Comparison of ENCODE assay signal across 18 cellular contexts in the genomic region with DNA sequence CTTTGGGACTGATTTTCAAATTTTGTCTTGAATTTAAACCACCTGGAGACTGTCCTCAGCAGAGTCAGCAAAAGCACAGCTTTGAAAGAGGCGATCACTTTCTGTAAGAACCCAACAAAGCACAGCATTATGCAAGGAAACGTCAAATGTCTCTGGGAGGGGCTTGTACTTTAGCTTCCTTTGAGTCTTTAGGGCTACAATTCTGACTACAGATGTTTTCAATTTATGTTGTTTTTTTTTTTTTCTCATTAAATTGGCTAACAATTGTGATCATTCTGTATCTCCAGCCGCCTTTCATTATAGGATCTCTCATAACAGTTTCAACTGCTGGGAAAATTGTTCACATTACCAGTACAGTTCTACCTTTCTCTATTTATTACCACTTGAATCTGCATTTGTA. TPM values are rescaled to one million over a fixed set of nuclear protein-coding genes. Genes with fewer than 3 reads are reported as not detected.
DNase-seq lines count a peak whose midpoint lies in the region; FAIRE-seq and TF ChIP-seq lines count a peak whose summit lies in the region.
"Had no signal": no experiment of that assay in that cellular context is flagged by ENCODE, and none has a peak within 500 bp of the region (broad histone marks: within the 10 kb centered on the region; RNA-seq: fewer than 3 reads in every experiment).

No MANE protein-coding gene starts in this region.

- intact Hi-C loops in A673 (cut with micrococcal nuclease; ENCODE audit: unreplicated experiment): no loop called here

- H2BK5ac ChIP-seq in mesendoderm (ENCODE audit: low read length): no peak overlapping the region

- no peak overlapping the region for H3K18ac ChIP-seq in mesendoderm (ENCODE audit: low read length)

- BruUV-seq in A673 (replicated peaks; lab: Mats Ljungman, UMichigan): no TSS peak

- H2BK120ac ChIP-seq in mesendoderm (ENCODE audit: low read depth, low read length): no peak overlapping the region

- H3K36me3 ChIP-seq in A673 (ENCODE audit: insufficient read depth, low read length, poor library complexity, severe bottlenecking) (no peaks in the 10 kb centered on the region), rectal smooth muscle tissue (ENCODE audit: control insufficient read depth, insufficient read depth, low read length) (no peaks in the 10 kb centered on the region), mesendoderm (ENCODE audit: control insufficient read depth, insufficient read depth, low read length) (no peaks in the 10 kb centered on the region)
- H3K36me3 ChIP-seq: adrenal gland, SJCRH30 had no signal

- no peaks in the 10 kb centered on the region for H3K9me3 ChIP-seq in A673 (ENCODE audit: low read depth, low read length, poor library complexity, severe bottlenecking)
- H3K9me3 ChIP-seq: adrenal gland, mucosa of descending colon, SJCRH30 had no signal

- H3K27ac ChIP-seq in A673 (ENCODE audit: low read depth, low read length, poor library complexity, severe bottlenecking) (peak overlapping the region; percentile 51), rectal smooth muscle tissue (ENCODE audit: low read depth, low read length) (peak overlapping the region; percentile 11), mesendoderm (ENCODE audit: low read depth, low read length) (no peak overlapping the region)
- H3K27ac ChIP-seq: SJCRH30 had no signal

- POLR2A ChIA-PET in A673 (lab: Charles Lee; ENCODE audit: low non-redundant PET): no interaction called here

- CTCF ChIA-PET in A673 (lab: Charles Lee): no interaction called here

- TF ChIP-seq CTCF in A673 (conservative IDR thresholded peaks at IDR 0.05; ENCODE audit: low read depth, low read length): no peak

- WGBS in mesendoderm (ENCODE audit: extremely low coverage, insufficient coverage, low lambda C conversion rate): no CpG with 5 or more reads among the region's 3 CpGs

- no peak overlapping the region for H3K23ac ChIP-seq in mesendoderm (ENCODE audit: low read length)

- H3K4me1 ChIP-seq in A673 (ENCODE audit: insufficient read depth, low read length, poor library complexity, severe bottlenecking) (peaks cover 16% of the 10 kb centered on the region), rectal smooth muscle tissue (ENCODE audit: control insufficient read depth, insufficient read depth, low read length) (no peaks in the 10 kb centered on the region), mesendoderm (ENCODE audit: control insufficient read depth, low read depth, low read length) (no peaks in the 10 kb centered on the region)
- H3K4me1 ChIP-seq: adrenal gland, SJCRH30 had no signal

- no peak overlapping the region for H2BK15ac ChIP-seq in mesendoderm (replicated peaks; ENCODE audit: low read depth)

- H3K4me2 ChIP-seq in mesendoderm (ENCODE audit: low read length): no peak overlapping the region

- no peak overlapping the region for H4K5ac ChIP-seq in mesendoderm (ENCODE audit: low read length)

- in situ Hi-C loops in SK-MEL-5 (cut with HindIII; ENCODE audit: low pct_unique_long_range_greater_than_20kb, low sequenced_read_pairs): no loop called here

- H3K9ac ChIP-seq in rectal smooth muscle tissue (ENCODE audit: low read length): no peak overlapping the region
- no peak overlapping the region for H3K9ac ChIP-seq in mesendoderm (ENCODE audit: low read length)

- no peak overlapping the region for H2AK5ac ChIP-seq in mesendoderm (ENCODE audit: low read length)

- DNase-seq in A673 (ENCODE audit: low spot score) (peak; percentile 74), SK-MEL-5 (ENCODE audit: low read depth, low spot score) (peak; percentile 43), fibroblast of the conjunctiva (ENCODE audit: low read depth) (peak; percentile 94), mesendoderm (no peak), AML-193 (lab: John Stamatoyannopoulos, UW) (no peak), RCC 7860 (ENCODE audit: low spot score) (no peak)
- no peak for DNase-seq in activated CD4-positive, CD25-positive, alpha-beta regulatory T cell treated with anti-CD3 and anti-CD28 coated beads, Interleukin-2, amount 50 U/mL, for 72 hours
- DNase-seq: ACHN, activated B cell treated with CpG ODN at 0.5 μM for 24 hours, adrenal gland, DND-41, endodermal cell, mucosa of descending colon, NCI-H1436 treated with DMSO at 0.1 percent for 48 hours, NCI-H526 treated with DMSO at 0.1 percent for 48 hours, SJCRH30 had no signal

- no peaks in the 10 kb centered on the region for H3K27me3 ChIP-seq in A673 (replicated peaks; ENCODE audit: insufficient read depth, low read depth, low read length, poor library complexity)
- no peaks in the 10 kb centered on the region for H3K27me3 ChIP-seq in rectal smooth muscle tissue (ENCODE audit: control insufficient read depth, insufficient read depth, low read length)
- H3K27me3 ChIP-seq in mesendoderm (ENCODE audit: insufficient read depth, low read length, poor library complexity): no peaks in the 10 kb centered on the region
- H3K27me3 ChIP-seq: adrenal gland, SJCRH30 had no signal

- H3K4ac ChIP-seq in mesendoderm (ENCODE audit: low read depth, low read length): no peak overlapping the region

- H3K79me1 ChIP-seq in mesendoderm (ENCODE audit: low read length): no peaks in the 10 kb centered on the region

- no peak overlapping the region for H3K56ac ChIP-seq in mesendoderm (ENCODE audit: low read length)

- no peaks in the 10 kb centered on the region for H3K79me2 ChIP-seq in mesendoderm (ENCODE audit: control insufficient read depth, insufficient read depth, low read length)

- no peak for FAIRE-seq in RCC 7860 (lab: Jason Lieb, UNC)

- no peak overlapping the region for H3K4me3 ChIP-seq in A673 (ENCODE audit: low read depth, low read length, poor library complexity, severe bottlenecking)
- H3K4me3 ChIP-seq in rectal smooth muscle tissue (ENCODE audit: low read length): no peak overlapping the region
- H3K4me3 ChIP-seq in mesendoderm (ENCODE audit: low read length): no peak overlapping the region
- H3K4me3 ChIP-seq: adrenal gland, mucosa of descending colon, SJCRH30 had no signal

- H4K8ac ChIP-seq in mesendoderm (ENCODE audit: low read depth, low read length): no peak overlapping the region

RNA-seq across cellular contexts. Expression of a gene that starts 48.3 kb away (rescaled TPM):
- total RNA-seq in A673 (2021): 12.6 and 23.7 TPM in 2 replicates
- total RNA-seq in SK-MEL-5 (2014; rRNA removed; shearing (Covaris generic)): 0.50 and 0.53 TPM in 2 replicates
- polyA plus RNA-seq in SK-MEL-5 (2015; cell fraction: cytosol; rRNA removed): 0.20 and 1.1 TPM in 2 replicates
- 0.37 TPM in 2 replicates for polyA plus RNA-seq in SK-MEL-5 (2015; cell fraction: nucleus; rRNA removed)
- polyA plus RNA-seq in mesendoderm (2013, experiment 1 of 2): 0.03 TPM
- 0.03 TPM for polyA plus RNA-seq in mesendoderm (2013, experiment 2 of 2)
- total RNA-seq: activated B cell treated with CpG ODN at 0.5 μM for 24 hours, endodermal cell had no signal
- polyA plus RNA-seq: IgD-negative memory B cell had no signal

Comparison
In these comparisons a context has a peak if more than half of its experiments do, and no peak if none do; other contexts are left out.
1. DNase-seq: peak in A673 (single experiment), SK-MEL-5 (single experiment) and fibroblast of the conjunctiva (single experiment); none in mesendoderm (single experiment), AML-193 (0 of 2), activated CD4-positive, CD25-positive, alpha-beta regulatory T cell treated with anti-CD3 and anti-CD28 coated beads, Interleukin-2, amount 50 U/mL, for 72 hours (single experiment) and RCC 7860 (single experiment).